In the genomic region with DNA sequence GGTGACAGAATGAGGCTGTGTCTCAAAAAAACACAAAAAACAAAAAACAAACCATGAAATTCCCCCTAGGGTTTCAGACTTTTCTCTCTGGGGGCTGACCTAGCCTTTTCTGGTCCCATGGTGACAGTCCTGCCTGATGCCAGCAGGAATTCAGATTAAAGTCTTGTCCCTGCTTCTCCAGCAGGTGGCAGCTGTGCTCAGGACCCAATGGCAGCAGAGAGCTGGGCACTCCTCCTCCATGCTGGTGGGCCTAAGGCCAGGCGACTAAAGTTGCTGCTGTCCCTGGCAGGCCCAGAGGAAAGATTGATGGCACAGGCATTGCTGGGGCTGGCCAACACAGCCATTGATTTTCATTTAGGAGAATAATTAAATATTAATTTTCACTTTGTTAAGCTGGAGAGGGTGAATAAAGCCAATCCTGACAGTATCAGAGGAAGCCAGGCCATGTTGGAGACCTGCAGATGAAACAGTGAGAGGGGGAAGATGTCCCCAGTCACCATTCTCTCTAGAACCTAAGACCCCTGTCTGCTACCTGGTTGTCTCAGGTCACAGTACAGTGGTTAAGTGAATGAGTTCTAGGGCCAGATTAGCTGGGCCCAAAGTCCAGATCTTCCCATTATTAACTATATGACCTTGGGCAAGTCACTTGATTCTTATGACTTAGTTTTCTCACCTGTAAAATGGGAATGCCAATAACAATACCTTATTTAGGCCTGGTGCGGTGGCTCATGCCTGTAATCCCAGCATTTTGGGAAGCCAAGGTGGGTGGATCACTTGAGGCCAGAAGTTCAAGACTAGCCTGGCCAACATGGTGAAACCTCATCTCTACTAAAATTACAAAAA, we compare ENCODE assay signal across 8 cellular contexts. TPM values are rescaled to one million over a fixed set of nuclear protein-coding genes. Genes with fewer than 3 reads are reported as not detected.
DNase-seq lines count a peak whose midpoint lies in the region; ATAC-seq, FAIRE-seq and TF ChIP-seq lines count a peak whose summit lies in the region.

No MANE protein-coding gene starts in this region.

- DNase-seq in AG09309 (ENCODE audit: low read depth) (no peak), GM19239 (ENCODE audit: insufficient read length, low spot score) (peak; percentile 82), MM.1S (peak; percentile 61), SK-N-DZ (ENCODE audit: low spot score) (peak; percentile 76), Right ventricle myocardium inferior (ENCODE audit: missing footprints) (no peak), psoas muscle (peak; percentile 50 to 79)
- DNase-seq in activated naive CD4-positive, alpha-beta T cell treated with anti-CD3 and anti-CD28 coated beads, Interleukin-2, amount 10 ng/mL, durations not matched to agents 7 days and 5 days: peak; percentile 74

- no peaks in the 10 kb centered on the region for H3K36me3 ChIP-seq in MM.1S (replicated peaks; ENCODE audit: insufficient read depth, low read length)
- H3K36me3 ChIP-seq in psoas muscle (ENCODE audit: insufficient read depth in 1 of 2, low read depth in 1 of 2): no peaks in the 10 kb centered on the region

- H3K9me3 ChIP-seq in MM.1S (replicated peaks; ENCODE audit: insufficient read depth, low read length): no peaks in the 10 kb centered on the region
- no peaks in the 10 kb centered on the region for H3K9me3 ChIP-seq in psoas muscle

- H3K4me3 Mint-ChIP-seq in activated naive CD4-positive, alpha-beta T cell treated with anti-CD3 and anti-CD28 coated beads, Interleukin-2, amount 10 ng/mL, durations not matched to agents 7 days and 5 days: no peak overlapping the region

- H3K27ac Mint-ChIP-seq in activated naive CD4-positive, alpha-beta T cell treated with anti-CD3 and anti-CD28 coated beads, Interleukin-2, amount 10 ng/mL, durations not matched to agents 7 days and 5 days: no peak overlapping the region

- H3K9ac ChIP-seq in MM.1S (ENCODE audit: low read length): no peak overlapping the region

- peak; percentile 91 for FAIRE-seq in GM19239 (lab: Jason Lieb, UNC)

- 49 to 55% (median 50%) methylated on average over 2 of the region's 2 CpGs for WGBS in psoas muscle, 3 donors

- CTCF ChIA-PET in activated naive CD4-positive, alpha-beta T cell treated with anti-CD3 and anti-CD28 coated beads, Interleukin-2, amount 10 ng/mL, durations not matched to agents 7 days and 5 days (lab: Charles Lee): interaction anchor here (0.6 to 2.4 kb wide), 18 partner anchors 8 to 393 kb away, joined by 3 to 15 read pairs (median 4); no protein-coding TSS in a partner anchor

- no peaks in the 10 kb centered on the region for H3K4me1 Mint-ChIP-seq in activated naive CD4-positive, alpha-beta T cell treated with anti-CD3 and anti-CD28 coated beads, Interleukin-2, amount 10 ng/mL, durations not matched to agents 7 days and 5 days

- H3K27ac ChIP-seq in MM.1S (ENCODE audit: low read length) (no peak overlapping the region), psoas muscle (no peak overlapping the region)

- H3K27me3 Mint-ChIP-seq in activated naive CD4-positive, alpha-beta T cell treated with anti-CD3 and anti-CD28 coated beads, Interleukin-2, amount 10 ng/mL, durations not matched to agents 7 days and 5 days: peaks cover 28% of the 10 kb centered on the region

- H3K4me1 ChIP-seq in MM.1S (ENCODE audit: low read length): no peaks in the 10 kb centered on the region
- no peaks in the 10 kb centered on the region for H3K4me1 ChIP-seq in psoas muscle

- H4K20me1 ChIP-seq in MM.1S (ENCODE audit: insufficient read depth, low read length): no peaks in the 10 kb centered on the region

- H3K4me3 ChIP-seq in AG09309 (ENCODE audit: control insufficient read depth, low read depth, low read length) (no peak overlapping the region), MM.1S (ENCODE audit: low read length) (no peak overlapping the region), psoas muscle (no peak overlapping the region)

- ATAC-seq in Right ventricle myocardium inferior (peak; percentile 57), psoas muscle (peak; percentile 79 to 91 (median 90)), GM18505 (IDR thresholded peaks at IDR 0.05; ENCODE audit: unreplicated experiment) (no peak)

- TF ChIP-seq POLR2A in GM18505 (IDR thresholded peaks at IDR 0.05; ENCODE audit: borderline replicate concordance, extremely low read depth, insufficient read depth, insufficient read length): no peak

- H3K9me3 Mint-ChIP-seq in activated naive CD4-positive, alpha-beta T cell treated with anti-CD3 and anti-CD28 coated beads, Interleukin-2, amount 10 ng/mL, durations not matched to agents 7 days and 5 days: no peaks in the 10 kb centered on the region

- no peaks in the 10 kb centered on the region for H3K36me3 Mint-ChIP-seq in activated naive CD4-positive, alpha-beta T cell treated with anti-CD3 and anti-CD28 coated beads, Interleukin-2, amount 10 ng/mL, durations not matched to agents 7 days and 5 days

- H3F3A ChIP-seq in MM.1S (ENCODE audit: insufficient read depth, low read length): 0 out of 2 replicates have a peak, but pooled peaks cover under 1% of the 10 kb centered on the region

- no peak overlapping the region for H2AFZ ChIP-seq in MM.1S (ENCODE audit: low read length)

- peak; percentile 88 for TF ChIP-seq CTCF in AG09309 (IDR thresholded peaks at IDR 0.05; ENCODE audit: control insufficient read depth, insufficient read depth, low read depth, low read length, missing control alignments)
- peak; percentile 79 for TF ChIP-seq CTCF in MM.1S (IDR thresholded peaks at IDR 0.05; ENCODE audit: low read length)
- TF ChIP-seq CTCF in psoas muscle (IDR thresholded peaks at IDR 0.05): peak; percentile 52

- intact Hi-C loops in Right ventricle myocardium inferior (cut with DNase I) (no loop called here), psoas muscle (cut with DNase I) (no loop called here)

- H3K79me2 ChIP-seq in MM.1S (ENCODE audit: low read length): no peaks in the 10 kb centered on the region

- H3K27me3 ChIP-seq in MM.1S (replicated peaks; ENCODE audit: insufficient read depth, low read length) (no peaks in the 10 kb centered on the region), psoas muscle (ENCODE audit: insufficient read depth in 3 of 3, low read length in 2 of 3) (no peaks in the 10 kb centered on the region)

- H3K4me2 ChIP-seq in MM.1S (ENCODE audit: low read depth, low read length): no peak overlapping the region

- no peaks in the 10 kb centered on the region for H3K9me2 ChIP-seq in MM.1S (replicated peaks; ENCODE audit: insufficient read depth, low read length)

RNA-seq across cellular contexts. Expression of a gene that starts 7.1 kb away (rescaled TPM):
- 3.0 and 3.4 TPM in 2 replicates for polyA plus RNA-seq in SK-N-DZ (2014; cell fraction: cytosol; rRNA removed)
- polyA plus RNA-seq in SK-N-DZ (2014; cell fraction: nucleus; rRNA removed): 6.7 and 7.7 TPM in 2 replicates
- total RNA-seq in Right ventricle myocardium inferior (1.6 TPM), psoas muscle (under 1 TPM; 0.13 to 0.62 (median 0.16) TPM)
- polyA plus RNA-seq in psoas muscle: under 1 TPM; 0.15 to 0.81 (median 0.34) TPM

RNA-seq across cellular contexts. Expression of a gene that starts 40.5 kb away (rescaled TPM):
- polyA plus RNA-seq in SK-N-DZ (2014; cell fraction: cytosol; rRNA removed): 75.4 and 86.8 TPM in 2 replicates
- polyA plus RNA-seq in SK-N-DZ (2014; cell fraction: nucleus; rRNA removed): 431 and 466 TPM in 2 replicates
- total RNA-seq in Right ventricle myocardium inferior: 46.4 TPM
- total RNA-seq in psoas muscle: 10 to 100 TPM; 46.1 to 83.2 (median 65.5) TPM
- 10 to 100 TPM; 48.5 to 81.1 (median 58.6) TPM for polyA plus RNA-seq in psoas muscle

Comparison
In these comparisons a context has a peak if more than half of its experiments do, and no peak if none do; other contexts are left out.
1. DNase-seq: peak in GM19239 (single experiment), MM.1S (single experiment), SK-N-DZ (single experiment), activated naive CD4-positive, alpha-beta T cell treated with anti-CD3 and anti-CD28 coated beads, Interleukin-2, amount 10 ng/mL, durations not matched to agents 7 days and 5 days (single experiment) and psoas muscle (2 of 2); none in AG09309 (single experiment) and Right ventricle myocardium inferior (single experiment).
2. Peak in every context shown above with its lines, with median percentiles within 50 percentile points of each other: CTCF ChIP-seq.